ENCODE assay signal across 23 cellular contexts in the genomic region with DNA sequence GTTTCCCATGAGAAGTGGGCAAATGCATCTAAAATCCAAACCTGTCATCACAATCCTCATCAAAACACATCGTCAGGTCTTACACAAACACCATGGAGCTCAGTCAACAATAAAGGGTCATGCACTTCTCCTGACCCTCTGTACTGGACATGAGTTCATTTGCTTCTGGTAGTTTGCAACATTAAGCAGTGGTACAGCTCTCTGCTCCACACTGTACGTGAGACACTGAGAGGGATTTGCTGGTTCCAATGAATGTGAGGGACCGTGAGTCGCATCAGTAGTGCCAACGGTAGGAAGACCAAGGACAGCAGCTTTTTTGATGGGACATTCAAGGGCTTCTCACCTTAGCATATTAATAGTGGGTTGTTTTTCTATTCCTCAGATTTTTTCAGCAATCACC.
"Had no signal": no experiment of that assay in that cellular context is flagged by ENCODE, and none has a peak within 500 bp of the region (broad histone marks: within the 10 kb centered on the region; RNA-seq: fewer than 3 reads in every experiment).

No MANE protein-coding gene starts in this region.

- ATAC-seq: effector memory CD8-positive, alpha-beta T cell; gastroesophageal sphincter; sciatic nerve; stimulated activated memory B cell treated with anti-CD40 and anti-IgM and Interleukin-4, amounts not matched to agents 10 μg/mL and 1 μg/mL and 100 μg/mL, for 72 hours had no signal

- H3K4me1 ChIP-seq: esophagus muscularis mucosa, gastroesophageal sphincter, prostate gland, spleen, tibial nerve had no signal

- H2AFZ ChIP-seq: parathyroid adenoma had no signal

- H3K79me2 ChIP-seq: parathyroid adenoma had no signal

- H3K36me3 ChIP-seq: esophagus muscularis mucosa, gastroesophageal sphincter, left ventricle myocardium inferior, prostate gland, spleen, tibial nerve had no signal

- H3K27me3 ChIP-seq: esophagus muscularis mucosa, spleen, tibial nerve had no signal

- H3K4me3 Mint-ChIP-seq: dendritic cell treated with granulocyte-macrophage colony-stimulating factor and Interleukin-4, amounts not matched to agents 40 ng/mL and 50 ng/mL, for 4 days; effector memory CD8-positive, alpha-beta T cell; naive B cell; nephron; stimulated activated memory B cell treated with anti-CD40 and anti-IgM and Interleukin-4, amounts not matched to agents 10 μg/mL and 1 μg/mL and 100 μg/mL, for 72 hours; stimulated activated naive CD8-positive, alpha-beta T cell treated with anti-CD3 and anti-CD28 coated beads, Interleukin-15, Interleukin-2, amounts not matched to agents 100 ng/mL and 50 ng/mL, for 24 hours had no signal

- H3K27ac ChIP-seq: epithelial cell of prostate, esophagus muscularis mucosa, gastroesophageal sphincter, left ventricle myocardium inferior, parathyroid adenoma, prostate gland, spleen, tibial nerve had no signal

- H3K9me3 Mint-ChIP-seq: dendritic cell treated with granulocyte-macrophage colony-stimulating factor and Interleukin-4, amounts not matched to agents 40 ng/mL and 50 ng/mL, for 4 days; nephron had no signal

- H3K36me3 Mint-ChIP-seq: naive B cell; stimulated activated memory B cell treated with anti-CD40 and anti-IgM and Interleukin-4, amounts not matched to agents 10 μg/mL and 1 μg/mL and 100 μg/mL, for 72 hours had no signal

- H3K4me3 ChIP-seq: esophagus muscularis mucosa, gastroesophageal sphincter, left ventricle myocardium inferior, lung, prostate gland, spleen, tibial nerve had no signal

- H3K9ac ChIP-seq: parathyroid adenoma had no signal

- H3K9me3 ChIP-seq: esophagus muscularis mucosa, gastroesophageal sphincter, left ventricle myocardium inferior, prostate gland, spleen, tibial nerve had no signal

- FAIRE-seq: colon had no signal

- DNase-seq: effector memory CD8-positive, alpha-beta T cell; glutamatergic neuron; left ventricle myocardium inferior; mesenchymal stem cell; midbrain; naive B cell; spleen; stimulated activated CD4-positive, alpha-beta T cell treated with anti-CD3 and anti-CD28 coated beads, Interleukin-15, amount 100 ng/mL, for 24 hours; stimulated activated CD4-positive, alpha-beta T cell treated with anti-CD3 and anti-CD28 coated beads, Interleukin-1b, Interleukin-23, amount 100 ng/mL, for 48 hours; stimulated activated CD4-positive, alpha-beta T cell treated with anti-CD3 and anti-CD28 coated beads, Interleukin-4, amount 100 ng/mL, for 24 hours had no signal

- H3K4me1 Mint-ChIP-seq: naive B cell; stimulated activated memory B cell treated with anti-CD40 and anti-IgM and Interleukin-4, amounts not matched to agents 10 μg/mL and 1 μg/mL and 100 μg/mL, for 72 hours had no signal

- H3K27ac Mint-ChIP-seq: dendritic cell treated with granulocyte-macrophage colony-stimulating factor and Interleukin-4, amounts not matched to agents 40 ng/mL and 50 ng/mL, for 4 days; effector memory CD8-positive, alpha-beta T cell; naive B cell; stimulated activated memory B cell treated with anti-CD40 and anti-IgM and Interleukin-4, amounts not matched to agents 10 μg/mL and 1 μg/mL and 100 μg/mL, for 72 hours; stimulated activated naive CD8-positive, alpha-beta T cell treated with anti-CD3 and anti-CD28 coated beads, Interleukin-15, Interleukin-2, amounts not matched to agents 100 ng/mL and 50 ng/mL, for 24 hours had no signal

- H3K27me3 Mint-ChIP-seq: dendritic cell treated with granulocyte-macrophage colony-stimulating factor and Interleukin-4, amounts not matched to agents 40 ng/mL and 50 ng/mL, for 4 days; effector memory CD8-positive, alpha-beta T cell; naive B cell; stimulated activated memory B cell treated with anti-CD40 and anti-IgM and Interleukin-4, amounts not matched to agents 10 μg/mL and 1 μg/mL and 100 μg/mL, for 72 hours; stimulated activated naive CD8-positive, alpha-beta T cell treated with anti-CD3 and anti-CD28 coated beads, Interleukin-15, Interleukin-2, amounts not matched to agents 100 ng/mL and 50 ng/mL, for 24 hours had no signal
